In genomic region chr3:48716982-48717746, GRCh38 we compare ENCODE assay signal across 8 cellular contexts. TPM values are rescaled to one million over a fixed set of nuclear protein-coding genes. Genes with fewer than 3 reads are reported as not detected.
DNase-seq lines count a peak whose midpoint lies in the region; ATAC-seq and TF ChIP-seq lines count a peak whose summit lies in the region.

TSS of gene IP6K2 (minus strand) at chr3:48717221. CDS start at chr3:48695291, 21,930 bp downstream.

- TF ChIP-seq CTCF in epithelial cell of esophagus (IDR thresholded peaks at IDR 0.05; ENCODE audit: insufficient read depth, low read depth, low read length, missing control alignments) (no peak), mucosa of descending colon (IDR thresholded peaks at IDR 0.05) (no peak)

- ATAC-seq in GM21529 (IDR thresholded peaks at IDR 0.05; ENCODE audit: unreplicated experiment) (peak; percentile 96), mucosa of descending colon (peak; percentile 98)

- no peaks in the 10 kb centered on the region for H3K36me3 ChIP-seq in mucosa of descending colon (ENCODE audit: low read depth)

- peak within 1 kb of the TSS; percentile 92 to 99 (median 98) for H3K4me3 Mint-ChIP-seq in IgD-negative memory B cell

- H3K9me3 Mint-ChIP-seq in IgD-negative memory B cell: peaks cover 0 to 2% (median 0%) of the 10 kb centered on the region in 3 donors

- no peaks in the 10 kb centered on the region for H3K27me3 Mint-ChIP-seq in IgD-negative memory B cell

- H3K4me3 ChIP-seq in epithelial cell of esophagus (ENCODE audit: low read length) (peak within 1 kb of the TSS; percentile 100), mucosa of descending colon (peak within 1 kb of the TSS; percentile 75)

- DNase-seq in DMS 273 treated with DMSO at 0.1 percent for 48 hours (lab: John Stamatoyannopoulos, UW) (peak; percentile 84), OCI-M2 (lab: John Stamatoyannopoulos, UW; ENCODE audit: unreplicated experiment) (peak; percentile 85), activated T-cell treated with anti-CD3 and anti-CD28 coated beads for 4 hours (peak; percentile 99), epithelial cell of esophagus (ENCODE audit: low read depth) (peak; percentile 98), mucosa of descending colon (peak; percentile 99 to 100 (median 100))
- DNase-seq in stimulated activated CD8-positive, alpha-beta memory T cell treated with anti-CD3 and anti-CD28 coated beads, Interleukin-4, amount 100 ng/mL, for 24 hours (ENCODE audit: low read depth): peak; percentile 99

- no peaks in the 10 kb centered on the region for H3K9me3 ChIP-seq in mucosa of descending colon

- peaks cover 3% of the 10 kb centered on the region for H3K36me3 Mint-ChIP-seq in IgD-negative memory B cell

- H3K4me1 ChIP-seq in mucosa of descending colon (ENCODE audit: low read depth): peaks cover 67% of the 10 kb centered on the region

- intact Hi-C loops in mucosa of descending colon (cut with DNase I, micrococcal nuclease): no loop called here

- peak within 1 kb of the TSS; percentile 78 to 98 (median 93) for H3K27ac Mint-ChIP-seq in IgD-negative memory B cell

- peaks cover 18 to 34% (median 21%) of the 10 kb centered on the region in 3 donors for H3K4me1 Mint-ChIP-seq in IgD-negative memory B cell

RNA-seq across cellular contexts. Expression of gene IP6K2, which starts in this region (rescaled TPM):
- polyA plus RNA-seq in IgD-negative memory B cell: 43.4 TPM
- 100 to 1,000 TPM in 2 of 3 donors, 10 to 100 TPM in 1; 99.3 to 199 (median 137) TPM for total RNA-seq in mucosa of descending colon

Comparison
In these comparisons a context has a peak if more than half of its experiments do, and no peak if none do; other contexts are left out.
1. Peak in every context shown above with its lines: DNase-seq, ATAC-seq and H3K4me3 ChIP-seq.